In genomic region chrX:44071847-44072545, GRCh38 we compare ENCODE assay signal across 14 cellular contexts.
DNase-seq lines count a peak whose midpoint lies in the region; ATAC-seq, FAIRE-seq and TF ChIP-seq lines count a peak whose summit lies in the region.
"Had no signal": no experiment of that assay in that cellular context is flagged by ENCODE, and none has a peak within 500 bp of the region (broad histone marks: within the 10 kb centered on the region; RNA-seq: fewer than 3 reads in every experiment).

No MANE protein-coding gene starts in this region.

- no peak overlapping the region for H2AFZ ChIP-seq in HCT116 (ENCODE audit: low read depth, low read length, poor library complexity, severe bottlenecking)
- no peak overlapping the region for H2AFZ ChIP-seq in Karpas-422 (ENCODE audit: low read length)

- RAD21 ChIA-PET in HCT116 (lab: Charles Lee; ENCODE audit: low non-redundant PET in 1 of 2, low total read pairs in 2 of 2, uncharacterized antibody in 2 of 2, unreplicated experiment in 2 of 2) = no interaction called here

- H3K27ac Mint-ChIP-seq in stimulated activated effector memory CD8-positive, alpha-beta T cell treated with anti-CD3 and anti-CD28 coated beads, Interleukin-12 subunit alpha, Interleukin-12 subunit beta, amount 100 ng/mL, for 72 hours = no peak overlapping the region

- H3K4me1 Mint-ChIP-seq in stimulated activated effector memory CD8-positive, alpha-beta T cell treated with anti-CD3 and anti-CD28 coated beads, Interleukin-12 subunit alpha, Interleukin-12 subunit beta, amount 100 ng/mL, for 72 hours = no peaks in the 10 kb centered on the region
- H3K4me1 Mint-ChIP-seq: neural crest cell had no signal

- CTCF ChIA-PET in HCT116 (lab: Charles Lee) = no interaction called here
- CTCF ChIA-PET in RWPE1 (lab: Yijun Ruan, JAX) = no interaction called here

- H3K36me3 Mint-ChIP-seq in stimulated activated effector memory CD8-positive, alpha-beta T cell treated with anti-CD3 and anti-CD28 coated beads, Interleukin-12 subunit alpha, Interleukin-12 subunit beta, amount 100 ng/mL, for 72 hours = no peaks in the 10 kb centered on the region

- TF ChIP-seq CTCF in HCT116 (IDR thresholded peaks at IDR 0.05 in 2 of 3, conservative IDR thresholded peaks at IDR 0.05 in 1 of 3; ENCODE audit: borderline replicate concordance in 1 of 3, insufficient read depth in 1 of 3, low read depth in 2 of 3, low read length in 2 of 3) (no peak), RWPE1 (conservative IDR thresholded peaks at IDR 0.05; ENCODE audit: low read depth) (no peak), fibroblast of pulmonary artery (IDR thresholded peaks at IDR 0.05; ENCODE audit: low read length, missing control alignments) (no peak)

- no peak for TF ChIP-seq RAD21 in HCT116 (IDR thresholded peaks at IDR 0.05; ENCODE audit: low read depth)

- H3K27me3 ChIP-seq in HCT116 (ENCODE audit: insufficient read depth, low read length) (no peaks in the 10 kb centered on the region), Karpas-422 (ENCODE audit: low read length) (no peaks in the 10 kb centered on the region)
- H3K27me3 ChIP-seq: transverse colon had no signal

- H3K79me2 ChIP-seq in HCT116 (ENCODE audit: insufficient read depth, low read length) (no peaks in the 10 kb centered on the region), Karpas-422 (ENCODE audit: low read length) (no peaks in the 10 kb centered on the region)

- H3K9me2 ChIP-seq in HCT116 (ENCODE audit: insufficient read depth) = no peaks in the 10 kb centered on the region
- H3K9me2 ChIP-seq in Karpas-422 (replicated peaks; ENCODE audit: insufficient read depth, low read length) = no peaks in the 10 kb centered on the region

- peaks cover 0 to 15% of the 10 kb centered on the region in 2 experiments; a peak in 2 of 4 replicates for H3K4me1 ChIP-seq in HCT116 (ENCODE audit: control insufficient read depth in 1 of 2, insufficient read depth in 2 of 2, low read length in 2 of 2)
- no peaks in the 10 kb centered on the region for H3K4me1 ChIP-seq in Karpas-422 (ENCODE audit: low read length)
- H3K4me1 ChIP-seq: transverse colon had no signal

- H3K36me3 ChIP-seq in HCT116 (ENCODE audit: control insufficient read depth in 1 of 2, insufficient read depth in 2 of 2, low read length in 2 of 2) = no peaks in the 10 kb centered on the region
- no peaks in the 10 kb centered on the region for H3K36me3 ChIP-seq in Karpas-422 (ENCODE audit: insufficient read depth, low read length)
- H3K36me3 ChIP-seq: transverse colon had no signal

- H3K4me3 ChIP-seq in HCT116 (replicated peaks in 1 of 2; ENCODE audit: low read depth in 1 of 2, low read length in 2 of 2) (no peak overlapping the region), fibroblast of pulmonary artery (replicated peaks; ENCODE audit: low read depth, low read length) (no peak overlapping the region), Karpas-422 (ENCODE audit: low read length) (no peak overlapping the region)
- H3K4me3 ChIP-seq: transverse colon had no signal

- FAIRE-seq in GM12892 (lab: Jason Lieb, UNC) = no peak
- FAIRE-seq: H1 had no signal

- no peak for TF ChIP-seq POLR2A in HCT116 (IDR thresholded peaks at IDR 0.05; ENCODE audit: borderline replicate concordance, extremely low read depth, insufficient read depth, insufficient read length)
- no peak for TF ChIP-seq POLR2A in GM12892 (IDR thresholded peaks at IDR 0.05; ENCODE audit: low read depth, low read length)

- DNase-seq in HCT116 (ENCODE audit: low read depth, low spot score) (peak; percentile 29), RWPE1 (ENCODE audit: low spot score) (peak; percentile 79), fibroblast of pulmonary artery (ENCODE audit: low read depth) (peak; percentile 1), GM12892 (ENCODE audit: insufficient read length) (no peak), Karpas-422 (no peak)
- no peak for DNase-seq in stimulated activated effector memory CD8-positive, alpha-beta T cell treated with anti-CD3 and anti-CD28 coated beads, Interleukin-12 subunit alpha, Interleukin-12 subunit beta, amount 100 ng/mL, for 72 hours (ENCODE audit: low spot score in 2 of 2)
- DNase-seq: activated T-cell treated with anti-CD3 and anti-CD28 coated beads for 4 hours, glutamatergic neuron, NCI-H187, transverse colon had no signal

- H4K20me1 ChIP-seq in HCT116 (ENCODE audit: insufficient read depth) (no peaks in the 10 kb centered on the region), Karpas-422 (ENCODE audit: insufficient read depth, low read depth, low read length) (no peaks in the 10 kb centered on the region)

- POLR2A ChIA-PET in HCT116 (lab: Charles Lee) = no interaction called here
- POLR2A ChIA-PET in RWPE1 (lab: Yijun Ruan, JAX; ENCODE audit: low non-redundant PET) = no interaction called here

- ATAC-seq in HCT116 (peak; percentile 82), HG03571 (IDR thresholded peaks at IDR 0.05; ENCODE audit: unreplicated experiment) (no peak), GM19328 (IDR thresholded peaks at IDR 0.05; ENCODE audit: unreplicated experiment) (no peak)
- peak; percentile 51 for ATAC-seq in stimulated activated effector memory CD8-positive, alpha-beta T cell treated with anti-CD3 and anti-CD28 coated beads, Interleukin-12 subunit alpha, Interleukin-12 subunit beta, amount 100 ng/mL, for 72 hours

- H3K9me3 Mint-ChIP-seq in stimulated activated effector memory CD8-positive, alpha-beta T cell treated with anti-CD3 and anti-CD28 coated beads, Interleukin-12 subunit alpha, Interleukin-12 subunit beta, amount 100 ng/mL, for 72 hours = no peaks in the 10 kb centered on the region

- H3K9ac ChIP-seq in HCT116 (ENCODE audit: low read length) = no peak overlapping the region
- no peak overlapping the region for H3K9ac ChIP-seq in Karpas-422 (ENCODE audit: low read length)

- BruUV-seq in HCT116 (replicated peaks; lab: Mats Ljungman, UMichigan) = no TSS peak

- H3K9me3 ChIP-seq in HCT116 (ENCODE audit: control insufficient read depth in 1 of 2, insufficient read depth in 1 of 2, low read depth in 1 of 2, low read length in 2 of 2) = no peaks in the 10 kb centered on the region
- H3K9me3 ChIP-seq in Karpas-422 (ENCODE audit: low read length) = no peaks in the 10 kb centered on the region
- H3K9me3 ChIP-seq: transverse colon had no signal

- H3K4me2 ChIP-seq in HCT116 (ENCODE audit: low read length) = peak overlapping the region; percentile 40
- no peak overlapping the region for H3K4me2 ChIP-seq in Karpas-422 (ENCODE audit: low read depth, low read length, poor library complexity, severe bottlenecking)

- intact Hi-C loops in HCT116 (cut with micrococcal nuclease) = no loop called here

- no peak overlapping the region for H3K4me3 Mint-ChIP-seq in stimulated activated effector memory CD8-positive, alpha-beta T cell treated with anti-CD3 and anti-CD28 coated beads, Interleukin-12 subunit alpha, Interleukin-12 subunit beta, amount 100 ng/mL, for 72 hours
- H3K4me3 Mint-ChIP-seq: neural crest cell had no signal

- H3K27ac ChIP-seq in HCT116 (ENCODE audit: low read depth, low read length) (no peak overlapping the region), RWPE1 (peak overlapping the region; percentile 64), Karpas-422 (ENCODE audit: low read length) (no peak overlapping the region)
- H3K27ac ChIP-seq: transverse colon had no signal

TF ChIP-seq in HCT116, 20 proteins besides CTCF, POLR2A, EP300 and RAD21:
- TF ChIP-seq FOSL1 (IDR thresholded peaks at IDR 0.05; ENCODE audit: low read depth) (peak; percentile 24; the same call in 1 of the 2 replicates), TCF7L2 (IDR thresholded peaks at IDR 0.05; ENCODE audit: borderline replicate concordance, extremely low read depth, insufficient read depth, insufficient read length) (peak; percentile 36), REST (IDR thresholded peaks at IDR 0.05; ENCODE audit: low read depth) (no peak)

Comparison
In these comparisons a context has a peak if more than half of its experiments do, and no peak if none do; other contexts are left out.
1. ATAC-seq: peak in HCT116 (single experiment) and stimulated activated effector memory CD8-positive, alpha-beta T cell treated with anti-CD3 and anti-CD28 coated beads, Interleukin-12 subunit alpha, Interleukin-12 subunit beta, amount 100 ng/mL, for 72 hours (single experiment); none in HG03571 (single experiment) and GM19328 (single experiment).
2. DNase-seq: peak in HCT116 (single experiment), RWPE1 (single experiment) and fibroblast of pulmonary artery (single experiment); none in stimulated activated effector memory CD8-positive, alpha-beta T cell treated with anti-CD3 and anti-CD28 coated beads, Interleukin-12 subunit alpha, Interleukin-12 subunit beta, amount 100 ng/mL, for 72 hours (0 of 2), GM12892 (single experiment) and Karpas-422 (single experiment).